1 cellular context compared by ENCODE assay signal in genomic region chr14:65204056-65204455, GRCh38.
TF ChIP-seq lines count a peak whose summit lies in the region.

No MANE protein-coding gene starts in this region.

TF ChIP-seq in GM12878, 131 proteins besides CTCF, POLR2A, EP300 and RAD21 (continued from another document):
- TF ChIP-seq BCL3 (IDR thresholded peaks at IDR 0.05; ENCODE audit: borderline replicate concordance, insufficient read depth, low read depth, low read length, poor library complexity, severe bottlenecking) (no peak), CHD4 (IDR thresholded peaks at IDR 0.05) (no peak), USF2 (IDR thresholded peaks at IDR 0.05; ENCODE audit: borderline replicate concordance, low read depth, low read length) (no peak), JUNB (IDR thresholded peaks at IDR 0.05) (no peak), MYC (IDR thresholded peaks at IDR 0.05; ENCODE audit: insufficient read depth, insufficient read length, insufficient replicate concordance, low read length, severe bottlenecking) (no peak), CBFB (IDR thresholded peaks at IDR 0.05; ENCODE audit: low read depth) (no peak), POU2F2 (IDR thresholded peaks at IDR 0.05; ENCODE audit: borderline replicate concordance, low read depth, low read length) (no peak), RAD51 (IDR thresholded peaks at IDR 0.05) (no peak)
- TF ChIP-seq, protein P1, sequence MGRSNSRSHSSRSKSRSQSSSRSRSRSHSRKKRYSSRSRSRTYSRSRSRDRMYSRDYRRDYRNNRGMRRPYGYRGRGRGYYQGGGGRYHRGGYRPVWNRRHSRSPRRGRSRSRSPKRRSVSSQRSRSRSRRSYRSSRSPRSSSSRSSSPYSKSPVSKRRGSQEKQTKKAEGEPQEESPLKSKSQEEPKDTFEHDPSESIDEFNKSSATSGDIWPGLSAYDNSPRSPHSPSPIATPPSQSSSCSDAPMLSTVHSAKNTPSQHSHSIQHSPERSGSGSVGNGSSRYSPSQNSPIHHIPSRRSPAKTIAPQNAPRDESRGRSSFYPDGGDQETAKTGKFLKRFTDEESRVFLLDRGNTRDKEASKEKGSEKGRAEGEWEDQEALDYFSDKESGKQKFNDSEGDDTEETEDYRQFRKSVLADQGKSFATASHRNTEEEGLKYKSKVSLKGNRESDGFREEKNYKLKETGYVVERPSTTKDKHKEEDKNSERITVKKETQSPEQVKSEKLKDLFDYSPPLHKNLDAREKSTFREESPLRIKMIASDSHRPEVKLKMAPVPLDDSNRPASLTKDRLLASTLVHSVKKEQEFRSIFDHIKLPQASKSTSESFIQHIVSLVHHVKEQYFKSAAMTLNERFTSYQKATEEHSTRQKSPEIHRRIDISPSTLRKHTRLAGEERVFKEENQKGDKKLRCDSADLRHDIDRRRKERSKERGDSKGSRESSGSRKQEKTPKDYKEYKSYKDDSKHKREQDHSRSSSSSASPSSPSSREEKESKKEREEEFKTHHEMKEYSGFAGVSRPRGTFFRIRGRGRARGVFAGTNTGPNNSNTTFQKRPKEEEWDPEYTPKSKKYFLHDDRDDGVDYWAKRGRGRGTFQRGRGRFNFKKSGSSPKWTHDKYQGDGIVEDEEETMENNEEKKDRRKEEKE (IDR thresholded peaks at IDR 0.05): no peak
